8 cellular contexts compared by ENCODE assay signal in genomic region chr3:50610992-50611463, GRCh38. TPM values are rescaled to one million over a fixed set of nuclear protein-coding genes. Genes with fewer than 3 reads are reported as not detected.
DNase-seq lines count a peak whose midpoint lies in the region; ATAC-seq and TF ChIP-seq lines count a peak whose summit lies in the region.

No MANE protein-coding gene starts in this region.

- 12% methylated on average over 10 of the region's 10 CpGs for WGBS in mammary epithelial cell (ENCODE audit: low coverage, missing lambda C conversion rate)
- WGBS in mesendoderm (ENCODE audit: extremely low coverage, insufficient coverage, low lambda C conversion rate) = no CpG with 5 or more reads among the region's 10 CpGs

- BruUV-seq in mammary epithelial cell (replicated peaks; lab: Mats Ljungman, UMichigan) = no TSS peak

- no peak overlapping the region for H2AK5ac ChIP-seq in mesendoderm (ENCODE audit: low read length)

- peaks cover 2% of the 10 kb centered on the region for H3K36me3 ChIP-seq in mammary epithelial cell (ENCODE audit: insufficient read depth, low read length)
- no peaks in the 10 kb centered on the region for H3K36me3 ChIP-seq in mesendoderm (ENCODE audit: control insufficient read depth, insufficient read depth, low read length)
- H3K36me3 ChIP-seq in uterus = no peaks in the 10 kb centered on the region

- no peak overlapping the region for H3K18ac ChIP-seq in mesendoderm (ENCODE audit: low read length)

- H3K27ac ChIP-seq in mammary epithelial cell (ENCODE audit: insufficient read depth, low read depth, low read length) (no peak overlapping the region), mesendoderm (ENCODE audit: low read depth, low read length) (no peak overlapping the region), uterus (peak overlapping the region; percentile 67 to 85)

- in situ Hi-C loops in mammary epithelial cell (cut with MboI; ENCODE audit: low sequenced_read_pairs in 2 of 2) = loop anchor here (5.0 to 10.0 kb wide), 3 partner anchors 39 to 774 kb away; partner anchors contain the start of gene MANF (in 1 of the 2)

- H3K79me2 ChIP-seq in mammary epithelial cell (ENCODE audit: insufficient read depth, low read length) (no peaks in the 10 kb centered on the region), mesendoderm (ENCODE audit: control insufficient read depth, insufficient read depth, low read length) (no peaks in the 10 kb centered on the region)

- no peak overlapping the region for H4K5ac ChIP-seq in mesendoderm (ENCODE audit: low read length)

- no peaks in the 10 kb centered on the region for H3K9me3 Mint-ChIP-seq in activated naive CD4-positive, alpha-beta T cell treated with anti-CD3 and anti-CD28 coated beads, Interleukin-2, amount 50 U/mL, for 24 hours

- peak overlapping the region; percentile 61 to 82 (median 64) for H3K4me3 ChIP-seq in mammary epithelial cell (replicated peaks in 1 of 3; ENCODE audit: insufficient read depth in 1 of 3, low read depth in 2 of 3, low read length in 3 of 3)
- peak overlapping the region; percentile 44 for H3K4me3 ChIP-seq in mesendoderm (ENCODE audit: low read length)
- peak overlapping the region; percentile 68 to 71 for H3K4me3 ChIP-seq in uterus

- H3K79me1 ChIP-seq in mesendoderm (ENCODE audit: low read length) = no peaks in the 10 kb centered on the region

- peak overlapping the region; percentile 96 for H3K4me3 Mint-ChIP-seq in activated naive CD4-positive, alpha-beta T cell treated with anti-CD3 and anti-CD28 coated beads, Interleukin-2, amount 50 U/mL, for 24 hours

- H3K4ac ChIP-seq in mesendoderm (ENCODE audit: low read depth, low read length) = no peak overlapping the region

- H4K20me1 ChIP-seq in mammary epithelial cell (ENCODE audit: insufficient read depth, low read length) = no peaks in the 10 kb centered on the region

- no peak for TF ChIP-seq POLR2A in uterus (IDR thresholded peaks at IDR 0.05)

- TF ChIP-seq CTCF in mammary epithelial cell (conservative IDR thresholded peaks at IDR 0.05 in 1 of 2, IDR thresholded peaks at IDR 0.05 in 1 of 2; ENCODE audit: extremely low read depth in 1 of 2, insufficient read depth in 1 of 2, low read depth in 1 of 2, low read length in 2 of 2) (no peak), uterus (IDR thresholded peaks at IDR 0.05) (no peak)

- peaks cover 26% of the 10 kb centered on the region for H3K4me1 ChIP-seq in mammary epithelial cell (ENCODE audit: insufficient read depth, low read length)
- H3K4me1 ChIP-seq in mesendoderm (ENCODE audit: control insufficient read depth, low read depth, low read length) = peaks cover 3% of the 10 kb centered on the region
- peaks cover 0 to 15% of the 10 kb centered on the region in 2 donors for H3K4me1 ChIP-seq in uterus

- peaks cover 66% of the 10 kb centered on the region for H3K4me1 Mint-ChIP-seq in activated naive CD4-positive, alpha-beta T cell treated with anti-CD3 and anti-CD28 coated beads, Interleukin-2, amount 50 U/mL, for 24 hours

- dilution Hi-C loops in mammary epithelial cell (cut with HindIII; ENCODE audit: low sequenced_read_pairs) = no loop called here

- H3K36me3 Mint-ChIP-seq in activated naive CD4-positive, alpha-beta T cell treated with anti-CD3 and anti-CD28 coated beads, Interleukin-2, amount 50 U/mL, for 24 hours = peaks cover 33% of the 10 kb centered on the region

- peak overlapping the region; percentile 97 for H3K27ac Mint-ChIP-seq in activated naive CD4-positive, alpha-beta T cell treated with anti-CD3 and anti-CD28 coated beads, Interleukin-2, amount 50 U/mL, for 24 hours

- H4K8ac ChIP-seq in mesendoderm (ENCODE audit: low read depth, low read length) = no peak overlapping the region

- H3K9ac ChIP-seq in mammary epithelial cell (ENCODE audit: insufficient read depth, low read length) (no peak overlapping the region), mesendoderm (ENCODE audit: low read length) (peak overlapping the region; percentile 83)

- no peak for ATAC-seq in GM21786 (IDR thresholded peaks at IDR 0.05; ENCODE audit: unreplicated experiment)

- H2BK5ac ChIP-seq in mesendoderm (ENCODE audit: low read length) = no peak overlapping the region

- H3K23ac ChIP-seq in mesendoderm (ENCODE audit: low read length) = peak overlapping the region; percentile 51

- intact Hi-C loops in mammary epithelial cell (cut with micrococcal nuclease) (loop anchor here (1.0 to 10.0 kb wide), 2 partner anchors 9 to 1064 kb away; partner anchors contain the start of gene TEX264), uterus (cut with DNase I; ENCODE audit: low total_unique reads) (no loop called here)

- H3K4me2 ChIP-seq in mammary epithelial cell (ENCODE audit: insufficient read depth, low read depth, low read length) (peak overlapping the region; percentile 96), mesendoderm (ENCODE audit: low read length) (peak overlapping the region; percentile 55)

- peak overlapping the region; percentile 88 for H3K56ac ChIP-seq in mesendoderm (ENCODE audit: low read length)

- no peak for DNase-seq in activated naive CD4-positive, alpha-beta T cell (lab: John Stamatoyannopoulos, UW)
- no peak for DNase-seq in mammary epithelial cell
- no peak for DNase-seq in mesendoderm
- no peak for DNase-seq in uterus
- DNase-seq in NCI-H2081 (lab: John Stamatoyannopoulos, UW) = no peak
- DNase-seq in NCI-H128 (lab: John Stamatoyannopoulos, UW; ENCODE audit: unreplicated experiment) = no peak

- H2AFZ ChIP-seq in mammary epithelial cell (ENCODE audit: low read depth, low read length) = peak overlapping the region; percentile 91

- no peak overlapping the region for H2BK120ac ChIP-seq in mesendoderm (ENCODE audit: low read depth, low read length)

- CTCF ChIA-PET in mammary epithelial cell (lab: Charles Lee; ENCODE audit: low non-redundant PET) = interaction anchor here (1.0 kb wide), 1 partner anchor 41 kb away, joined by 4 read pairs; no protein-coding TSS in a partner anchor

- no peaks in the 10 kb centered on the region for H3K27me3 ChIP-seq in mammary epithelial cell (ENCODE audit: insufficient read depth, low read length)
- H3K27me3 ChIP-seq in mesendoderm (ENCODE audit: insufficient read depth, low read length, poor library complexity) = no peaks in the 10 kb centered on the region
- H3K27me3 ChIP-seq in uterus = no peaks in the 10 kb centered on the region

- H2BK15ac ChIP-seq in mesendoderm (replicated peaks; ENCODE audit: low read depth) = no peak overlapping the region

- no peaks in the 10 kb centered on the region for H3K27me3 Mint-ChIP-seq in activated naive CD4-positive, alpha-beta T cell treated with anti-CD3 and anti-CD28 coated beads, Interleukin-2, amount 50 U/mL, for 24 hours

- H3K9me3 ChIP-seq in mammary epithelial cell (replicated peaks; ENCODE audit: insufficient read depth, low read length) (no peaks in the 10 kb centered on the region), uterus (no peaks in the 10 kb centered on the region)

RNA-seq across cellular contexts. Expression of gene CISH, which starts 0.5 kb away (rescaled TPM):
- 1 to 10 TPM; 1.8 to 2.8 TPM for total RNA-seq in mammary epithelial cell
- 3.6 TPM for polyA plus RNA-seq in mammary epithelial cell
- polyA minus RNA-seq in mammary epithelial cell = 8.8 TPM
- 2.4 TPM for polyA plus RNA-seq in mesendoderm (2013, experiment 1 of 2)
- polyA plus RNA-seq in mesendoderm (2013, experiment 2 of 2) = 2.3 TPM
- total RNA-seq in uterus = 10 to 100 TPM in 1 of 4 donors, 1 to 10 TPM in 2, not detected in 1; 2.1 to 12.3 (median 5.6) TPM

RNA-seq across cellular contexts. Expression of gene MAPKAPK3, which starts 5.9 kb away (rescaled TPM):
- total RNA-seq in mammary epithelial cell (100 to 1,000 TPM in 1 of 2 donors, 10 to 100 TPM in 1; 94.9 to 138 TPM), uterus (10 to 100 TPM; 22.0 to 39.1 (median 29.0) TPM)
- polyA plus RNA-seq in mammary epithelial cell = 259 TPM
- polyA minus RNA-seq in mammary epithelial cell = 258 TPM
- polyA plus RNA-seq in mesendoderm (2013, experiment 1 of 2) = 35.2 TPM
- polyA plus RNA-seq in mesendoderm (2013, experiment 2 of 2) = 36.3 TPM

RNA-seq across cellular contexts. Expression of gene HEMK1, which starts 41.7 kb away (rescaled TPM):
- total RNA-seq in mammary epithelial cell (10 to 100 TPM; 14.2 to 23.1 TPM), uterus (10 to 100 TPM in 2 of 4 donors, 1 to 10 TPM in 1, under 1 TPM in 1; 0.77 to 26.5 (median 11.4) TPM)
- polyA plus RNA-seq in mammary epithelial cell = 15.4 TPM
- 8.5 TPM for polyA minus RNA-seq in mammary epithelial cell
- 5.3 TPM for polyA plus RNA-seq in mesendoderm (2013, experiment 1 of 2)
- 5.4 TPM for polyA plus RNA-seq in mesendoderm (2013, experiment 2 of 2)

RNA-seq across cellular contexts. Expression of gene C3orf18, which starts 43.5 kb away (rescaled TPM):
- total RNA-seq in mammary epithelial cell (1 to 10 TPM in 1 of 2 donors, under 1 TPM in 1; 0.80 to 6.5 TPM), uterus (10 to 100 TPM in 3 of 4 donors, 1 to 10 TPM in 1; 7.1 to 21.0 (median 20.7) TPM)
- 2.1 TPM for polyA plus RNA-seq in mammary epithelial cell
- polyA minus RNA-seq in mammary epithelial cell = not detected
- 1.9 TPM for polyA plus RNA-seq in mesendoderm (2013, experiment 1 of 2)
- 1.9 TPM for polyA plus RNA-seq in mesendoderm (2013, experiment 2 of 2)

Comparison
In these comparisons a context has a peak if more than half of its experiments do, and no peak if none do; other contexts are left out.
1. H3K27ac ChIP-seq: peak in uterus (2 of 2); none in mammary epithelial cell (single experiment) and mesendoderm (single experiment).
2. Peak in every context shown above with its lines, with median percentiles within 50 percentile points of each other: H3K4me3 ChIP-seq.